Comparison of ENCODE assay signal across 1 cellular context in the genomic region with DNA sequence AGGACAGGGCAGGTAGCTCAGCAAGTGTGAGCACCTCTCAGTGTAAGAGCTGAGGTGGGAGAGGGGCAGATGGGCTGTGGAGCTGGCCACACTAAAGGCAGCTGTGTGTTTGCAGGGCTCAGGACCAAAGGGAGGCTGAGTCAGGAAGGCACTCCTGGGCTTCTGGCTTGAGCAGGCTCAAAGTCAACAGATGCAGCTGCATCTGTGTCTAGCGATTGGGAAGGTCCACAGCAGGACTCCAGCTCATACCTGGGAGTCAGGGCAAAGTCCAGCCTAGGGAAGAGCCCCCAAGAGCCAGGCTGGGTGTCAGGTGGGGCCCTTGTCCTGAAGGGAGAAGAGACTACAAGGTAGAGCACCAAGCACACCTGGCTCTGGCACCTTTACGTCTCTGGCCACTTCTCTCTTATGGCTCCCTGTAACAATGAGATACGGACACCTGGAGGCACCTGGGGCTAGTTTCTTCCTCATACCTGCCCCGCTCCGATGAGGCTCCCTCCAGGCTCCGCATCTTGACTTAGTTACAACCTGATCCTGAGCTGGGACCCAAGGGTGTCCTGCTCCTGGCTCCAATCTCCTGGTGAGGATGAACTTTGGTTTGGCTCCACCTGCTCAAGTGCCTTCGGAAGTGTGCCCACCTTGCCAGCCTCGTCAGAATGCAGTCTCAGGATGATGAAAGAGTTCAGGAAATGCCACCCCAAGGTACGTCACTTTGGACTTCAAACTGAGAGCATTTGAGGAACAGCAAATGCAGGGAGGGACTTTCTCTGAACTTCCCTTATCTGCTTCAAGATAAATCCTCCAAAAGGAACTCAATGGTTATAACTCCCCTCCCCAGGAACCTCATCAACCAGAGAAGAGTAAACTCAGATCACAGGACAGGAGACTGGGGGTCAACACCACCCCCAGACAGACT.
TF ChIP-seq lines count a peak whose summit lies in the region.

No MANE protein-coding gene starts in this region.

TF ChIP-seq in HepG2, 621 proteins besides CTCF, POLR2A, EP300 and RAD21 (continued from another document and continues in another):
- TF ChIP-seq, protein P1, sequence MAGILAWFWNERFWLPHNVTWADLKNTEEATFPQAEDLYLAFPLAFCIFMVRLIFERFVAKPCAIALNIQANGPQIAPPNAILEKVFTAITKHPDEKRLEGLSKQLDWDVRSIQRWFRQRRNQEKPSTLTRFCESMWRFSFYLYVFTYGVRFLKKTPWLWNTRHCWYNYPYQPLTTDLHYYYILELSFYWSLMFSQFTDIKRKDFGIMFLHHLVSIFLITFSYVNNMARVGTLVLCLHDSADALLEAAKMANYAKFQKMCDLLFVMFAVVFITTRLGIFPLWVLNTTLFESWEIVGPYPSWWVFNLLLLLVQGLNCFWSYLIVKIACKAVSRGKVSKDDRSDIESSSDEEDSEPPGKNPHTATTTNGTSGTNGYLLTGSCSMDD (CRISPR knock-in tag; IDR thresholded peaks at IDR 0.05) = no peak
- TF ChIP-seq FOSL2 (CRISPR knock-in tag; IDR thresholded peaks at IDR 0.05) = peak; percentile 93
- TF ChIP-seq ZBTB38 (CRISPR knock-in tag; IDR thresholded peaks at IDR 0.05) = 0 out of 2 replicates have a peak, but pooled peaks have one; percentile 7
- no peak for TF ChIP-seq ZNF563 (CRISPR knock-in tag; IDR thresholded peaks at IDR 0.05)
- TF ChIP-seq, protein P2, sequence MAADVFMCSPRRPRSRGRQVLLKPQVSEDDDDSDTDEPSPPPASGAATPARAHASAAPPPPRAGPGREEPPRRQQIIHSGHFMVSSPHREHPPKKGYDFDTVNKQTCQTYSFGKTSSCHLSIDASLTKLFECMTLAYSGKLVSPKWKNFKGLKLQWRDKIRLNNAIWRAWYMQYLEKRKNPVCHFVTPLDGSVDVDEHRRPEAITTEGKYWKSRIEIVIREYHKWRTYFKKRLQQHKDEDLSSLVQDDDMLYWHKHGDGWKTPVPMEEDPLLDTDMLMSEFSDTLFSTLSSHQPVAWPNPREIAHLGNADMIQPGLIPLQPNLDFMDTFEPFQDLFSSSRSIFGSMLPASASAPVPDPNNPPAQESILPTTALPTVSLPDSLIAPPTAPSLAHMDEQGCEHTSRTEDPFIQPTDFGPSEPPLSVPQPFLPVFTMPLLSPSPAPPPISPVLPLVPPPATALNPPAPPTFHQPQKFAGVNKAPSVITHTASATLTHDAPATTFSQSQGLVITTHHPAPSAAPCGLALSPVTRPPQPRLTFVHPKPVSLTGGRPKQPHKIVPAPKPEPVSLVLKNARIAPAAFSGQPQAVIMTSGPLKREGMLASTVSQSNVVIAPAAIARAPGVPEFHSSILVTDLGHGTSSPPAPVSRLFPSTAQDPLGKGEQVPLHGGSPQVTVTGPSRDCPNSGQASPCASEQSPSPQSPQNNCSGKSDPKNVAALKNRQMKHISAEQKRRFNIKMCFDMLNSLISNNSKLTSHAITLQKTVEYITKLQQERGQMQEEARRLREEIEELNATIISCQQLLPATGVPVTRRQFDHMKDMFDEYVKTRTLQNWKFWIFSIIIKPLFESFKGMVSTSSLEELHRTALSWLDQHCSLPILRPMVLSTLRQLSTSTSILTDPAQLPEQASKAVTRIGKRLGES (CRISPR knock-in tag; IDR thresholded peaks at IDR 0.05; ENCODE audit: borderline replicate concordance) = no peak
- TF ChIP-seq ETV5 (CRISPR knock-in tag; IDR thresholded peaks at IDR 0.05; ENCODE audit: borderline replicate concordance) = peak; percentile 93; the same call in 1 of the 2 replicates
- TF ChIP-seq, protein P3, sequence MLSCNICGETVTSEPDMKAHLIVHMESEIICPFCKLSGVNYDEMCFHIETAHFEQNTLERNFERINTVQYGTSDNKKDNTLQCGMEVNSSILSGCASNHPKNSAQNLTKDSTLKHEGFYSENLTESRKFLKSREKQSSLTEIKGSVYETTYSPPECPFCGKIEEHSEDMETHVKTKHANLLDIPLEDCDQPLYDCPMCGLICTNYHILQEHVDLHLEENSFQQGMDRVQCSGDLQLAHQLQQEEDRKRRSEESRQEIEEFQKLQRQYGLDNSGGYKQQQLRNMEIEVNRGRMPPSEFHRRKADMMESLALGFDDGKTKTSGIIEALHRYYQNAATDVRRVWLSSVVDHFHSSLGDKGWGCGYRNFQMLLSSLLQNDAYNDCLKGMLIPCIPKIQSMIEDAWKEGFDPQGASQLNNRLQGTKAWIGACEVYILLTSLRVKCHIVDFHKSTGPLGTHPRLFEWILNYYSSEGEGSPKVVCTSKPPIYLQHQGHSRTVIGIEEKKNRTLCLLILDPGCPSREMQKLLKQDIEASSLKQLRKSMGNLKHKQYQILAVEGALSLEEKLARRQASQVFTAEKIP (CRISPR knock-in tag; IDR thresholded peaks at IDR 0.05; ENCODE audit: borderline replicate concordance) = no peak
- TF ChIP-seq, protein P4, sequence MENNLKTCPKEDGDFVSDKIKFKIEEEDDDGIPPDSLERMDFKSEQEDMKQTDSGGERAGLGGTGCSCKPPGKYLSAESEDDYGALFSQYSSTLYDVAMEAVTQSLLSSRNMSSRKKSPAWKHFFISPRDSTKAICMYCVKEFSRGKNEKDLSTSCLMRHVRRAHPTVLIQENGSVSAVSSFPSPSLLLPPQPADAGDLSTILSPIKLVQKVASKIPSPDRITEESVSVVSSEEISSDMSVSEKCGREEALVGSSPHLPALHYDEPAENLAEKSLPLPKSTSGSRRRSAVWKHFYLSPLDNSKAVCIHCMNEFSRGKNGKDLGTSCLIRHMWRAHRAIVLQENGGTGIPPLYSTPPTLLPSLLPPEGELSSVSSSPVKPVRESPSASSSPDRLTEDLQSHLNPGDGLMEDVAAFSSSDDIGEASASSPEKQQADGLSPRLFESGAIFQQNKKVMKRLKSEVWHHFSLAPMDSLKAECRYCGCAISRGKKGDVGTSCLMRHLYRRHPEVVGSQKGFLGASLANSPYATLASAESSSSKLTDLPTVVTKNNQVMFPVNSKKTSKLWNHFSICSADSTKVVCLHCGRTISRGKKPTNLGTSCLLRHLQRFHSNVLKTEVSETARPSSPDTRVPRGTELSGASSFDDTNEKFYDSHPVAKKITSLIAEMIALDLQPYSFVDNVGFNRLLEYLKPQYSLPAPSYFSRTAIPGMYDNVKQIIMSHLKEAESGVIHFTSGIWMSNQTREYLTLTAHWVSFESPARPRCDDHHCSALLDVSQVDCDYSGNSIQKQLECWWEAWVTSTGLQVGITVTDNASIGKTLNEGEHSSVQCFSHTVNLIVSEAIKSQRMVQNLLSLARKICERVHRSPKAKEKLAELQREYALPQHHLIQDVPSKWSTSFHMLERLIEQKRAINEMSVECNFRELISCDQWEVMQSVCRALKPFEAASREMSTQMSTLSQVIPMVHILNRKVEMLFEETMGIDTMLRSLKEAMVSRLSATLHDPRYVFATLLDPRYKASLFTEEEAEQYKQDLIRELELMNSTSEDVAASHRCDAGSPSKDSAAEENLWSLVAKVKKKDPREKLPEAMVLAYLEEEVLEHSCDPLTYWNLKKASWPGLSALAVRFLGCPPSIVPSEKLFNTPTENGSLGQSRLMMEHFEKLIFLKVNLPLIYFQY (CRISPR knock-in tag; IDR thresholded peaks at IDR 0.05; ENCODE audit: borderline replicate concordance) = no peak
- TF ChIP-seq LCORL (IDR thresholded peaks at IDR 0.05) = no peak
- TF ChIP-seq LCORL (CRISPR knock-in tag; IDR thresholded peaks at IDR 0.05) = peak; percentile 28; the same call in 1 of the 2 replicates
- TF ChIP-seq, protein P5, sequence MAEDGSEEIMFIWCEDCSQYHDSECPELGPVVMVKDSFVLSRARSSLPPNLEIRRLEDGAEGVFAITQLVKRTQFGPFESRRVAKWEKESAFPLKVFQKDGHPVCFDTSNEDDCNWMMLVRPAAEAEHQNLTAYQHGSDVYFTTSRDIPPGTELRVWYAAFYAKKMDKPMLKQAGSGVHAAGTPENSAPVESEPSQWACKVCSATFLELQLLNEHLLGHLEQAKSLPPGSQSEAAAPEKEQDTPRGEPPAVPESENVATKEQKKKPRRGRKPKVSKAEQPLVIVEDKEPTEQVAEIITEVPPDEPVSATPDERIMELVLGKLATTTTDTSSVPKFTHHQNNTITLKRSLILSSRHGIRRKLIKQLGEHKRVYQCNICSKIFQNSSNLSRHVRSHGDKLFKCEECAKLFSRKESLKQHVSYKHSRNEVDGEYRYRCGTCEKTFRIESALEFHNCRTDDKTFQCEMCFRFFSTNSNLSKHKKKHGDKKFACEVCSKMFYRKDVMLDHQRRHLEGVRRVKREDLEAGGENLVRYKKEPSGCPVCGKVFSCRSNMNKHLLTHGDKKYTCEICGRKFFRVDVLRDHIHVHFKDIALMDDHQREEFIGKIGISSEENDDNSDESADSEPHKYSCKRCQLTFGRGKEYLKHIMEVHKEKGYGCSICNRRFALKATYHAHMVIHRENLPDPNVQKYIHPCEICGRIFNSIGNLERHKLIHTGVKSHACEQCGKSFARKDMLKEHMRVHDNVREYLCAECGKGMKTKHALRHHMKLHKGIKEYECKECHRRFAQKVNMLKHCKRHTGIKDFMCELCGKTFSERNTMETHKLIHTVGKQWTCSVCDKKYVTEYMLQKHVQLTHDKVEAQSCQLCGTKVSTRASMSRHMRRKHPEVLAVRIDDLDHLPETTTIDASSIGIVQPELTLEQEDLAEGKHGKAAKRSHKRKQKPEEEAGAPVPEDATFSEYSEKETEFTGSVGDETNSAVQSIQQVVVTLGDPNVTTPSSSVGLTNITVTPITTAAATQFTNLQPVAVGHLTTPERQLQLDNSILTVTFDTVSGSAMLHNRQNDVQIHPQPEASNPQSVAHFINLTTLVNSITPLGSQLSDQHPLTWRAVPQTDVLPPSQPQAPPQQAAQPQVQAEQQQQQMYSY (CRISPR knock-in tag; IDR thresholded peaks at IDR 0.05) = no peak
- TF ChIP-seq, protein P6, sequence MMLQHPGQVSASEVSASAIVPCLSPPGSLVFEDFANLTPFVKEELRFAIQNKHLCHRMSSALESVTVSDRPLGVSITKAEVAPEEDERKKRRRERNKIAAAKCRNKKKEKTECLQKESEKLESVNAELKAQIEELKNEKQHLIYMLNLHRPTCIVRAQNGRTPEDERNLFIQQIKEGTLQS (CRISPR knock-in tag; IDR thresholded peaks at IDR 0.05) = peak; percentile 93; the same call in 1 of the 2 replicates
- TF ChIP-seq, protein P7, sequence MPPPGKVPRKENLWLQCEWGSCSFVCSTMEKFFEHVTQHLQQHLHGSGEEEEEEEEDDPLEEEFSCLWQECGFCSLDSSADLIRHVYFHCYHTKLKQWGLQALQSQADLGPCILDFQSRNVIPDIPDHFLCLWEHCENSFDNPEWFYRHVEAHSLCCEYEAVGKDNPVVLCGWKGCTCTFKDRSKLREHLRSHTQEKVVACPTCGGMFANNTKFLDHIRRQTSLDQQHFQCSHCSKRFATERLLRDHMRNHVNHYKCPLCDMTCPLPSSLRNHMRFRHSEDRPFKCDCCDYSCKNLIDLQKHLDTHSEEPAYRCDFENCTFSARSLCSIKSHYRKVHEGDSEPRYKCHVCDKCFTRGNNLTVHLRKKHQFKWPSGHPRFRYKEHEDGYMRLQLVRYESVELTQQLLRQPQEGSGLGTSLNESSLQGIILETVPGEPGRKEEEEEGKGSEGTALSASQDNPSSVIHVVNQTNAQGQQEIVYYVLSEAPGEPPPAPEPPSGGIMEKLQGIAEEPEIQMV (CRISPR knock-in tag; IDR thresholded peaks at IDR 0.05; ENCODE audit: low read depth) = no peak
- TF ChIP-seq ZNF883 (CRISPR knock-in tag; IDR thresholded peaks at IDR 0.05; ENCODE audit: not compliant biosample characterization) = no peak
- TF ChIP-seq ZNF543 (CRISPR knock-in tag; IDR thresholded peaks at IDR 0.05) = no peak
- TF ChIP-seq CEBPG (CRISPR knock-in tag; IDR thresholded peaks at IDR 0.05) = peak; percentile 84
- TF ChIP-seq NCOR1 (IDR thresholded peaks at IDR 0.05; ENCODE audit: borderline replicate concordance, low read length) = no peak
- TF ChIP-seq, protein P8, sequence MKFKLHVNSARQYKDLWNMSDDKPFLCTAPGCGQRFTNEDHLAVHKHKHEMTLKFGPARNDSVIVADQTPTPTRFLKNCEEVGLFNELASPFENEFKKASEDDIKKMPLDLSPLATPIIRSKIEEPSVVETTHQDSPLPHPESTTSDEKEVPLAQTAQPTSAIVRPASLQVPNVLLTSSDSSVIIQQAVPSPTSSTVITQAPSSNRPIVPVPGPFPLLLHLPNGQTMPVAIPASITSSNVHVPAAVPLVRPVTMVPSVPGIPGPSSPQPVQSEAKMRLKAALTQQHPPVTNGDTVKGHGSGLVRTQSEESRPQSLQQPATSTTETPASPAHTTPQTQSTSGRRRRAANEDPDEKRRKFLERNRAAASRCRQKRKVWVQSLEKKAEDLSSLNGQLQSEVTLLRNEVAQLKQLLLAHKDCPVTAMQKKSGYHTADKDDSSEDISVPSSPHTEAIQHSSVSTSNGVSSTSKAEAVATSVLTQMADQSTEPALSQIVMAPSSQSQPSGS (CRISPR knock-in tag; IDR thresholded peaks at IDR 0.05) = peak; percentile 90
- peak; percentile 87 for TF ChIP-seq DNMT3B (CRISPR knock-in tag; conservative IDR thresholded peaks at IDR 0.05)
- TF ChIP-seq NKX3-1 (CRISPR knock-in tag; IDR thresholded peaks at IDR 0.05) = 0 out of 2 replicates have a peak, but pooled peaks have one; percentile 41
- TF ChIP-seq, protein P9, sequence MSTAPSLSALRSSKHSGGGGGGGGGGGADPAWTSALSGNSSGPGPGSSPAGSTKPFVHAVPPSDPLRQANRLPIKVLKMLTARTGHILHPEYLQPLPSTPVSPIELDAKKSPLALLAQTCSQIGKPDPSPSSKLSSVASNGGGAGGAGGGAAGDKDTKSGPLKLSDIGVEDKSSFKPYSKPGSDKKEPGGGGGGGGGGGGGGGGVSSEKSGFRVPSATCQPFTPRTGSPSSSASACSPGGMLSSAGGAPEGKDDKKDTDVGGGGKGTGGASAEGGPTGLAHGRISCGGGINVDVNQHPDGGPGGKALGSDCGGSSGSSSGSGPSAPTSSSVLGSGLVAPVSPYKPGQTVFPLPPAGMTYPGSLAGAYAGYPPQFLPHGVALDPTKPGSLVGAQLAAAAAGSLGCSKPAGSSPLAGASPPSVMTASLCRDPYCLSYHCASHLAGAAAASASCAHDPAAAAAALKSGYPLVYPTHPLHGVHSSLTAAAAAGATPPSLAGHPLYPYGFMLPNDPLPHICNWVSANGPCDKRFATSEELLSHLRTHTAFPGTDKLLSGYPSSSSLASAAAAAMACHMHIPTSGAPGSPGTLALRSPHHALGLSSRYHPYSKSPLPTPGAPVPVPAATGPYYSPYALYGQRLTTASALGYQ (CRISPR knock-in tag; IDR thresholded peaks at IDR 0.05) = peak; percentile 57; the same call in 1 of the 2 replicates
- TF ChIP-seq, protein P10, sequence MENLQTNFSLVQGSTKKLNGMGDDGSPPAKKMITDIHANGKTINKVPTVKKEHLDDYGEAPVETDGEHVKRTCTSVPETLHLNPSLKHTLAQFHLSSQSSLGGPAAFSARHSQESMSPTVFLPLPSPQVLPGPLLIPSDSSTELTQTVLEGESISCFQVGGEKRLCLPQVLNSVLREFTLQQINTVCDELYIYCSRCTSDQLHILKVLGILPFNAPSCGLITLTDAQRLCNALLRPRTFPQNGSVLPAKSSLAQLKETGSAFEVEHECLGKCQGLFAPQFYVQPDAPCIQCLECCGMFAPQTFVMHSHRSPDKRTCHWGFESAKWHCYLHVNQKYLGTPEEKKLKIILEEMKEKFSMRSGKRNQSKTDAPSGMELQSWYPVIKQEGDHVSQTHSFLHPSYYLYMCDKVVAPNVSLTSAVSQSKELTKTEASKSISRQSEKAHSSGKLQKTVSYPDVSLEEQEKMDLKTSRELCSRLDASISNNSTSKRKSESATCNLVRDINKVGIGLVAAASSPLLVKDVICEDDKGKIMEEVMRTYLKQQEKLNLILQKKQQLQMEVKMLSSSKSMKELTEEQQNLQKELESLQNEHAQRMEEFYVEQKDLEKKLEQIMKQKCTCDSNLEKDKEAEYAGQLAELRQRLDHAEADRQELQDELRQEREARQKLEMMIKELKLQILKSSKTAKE (CRISPR knock-in tag; IDR thresholded peaks at IDR 0.05; ENCODE audit: borderline replicate concordance) = peak; percentile 12; the same call in 1 of the 2 replicates
- 0 out of 2 replicates have a peak, but pooled peaks have one; percentile 8 for TF ChIP-seq ATF7 (IDR thresholded peaks at IDR 0.05)
- TF ChIP-seq ATF7 (CRISPR knock-in tag; IDR thresholded peaks at IDR 0.05) = peak; percentile 28; the same call in 1 of the 2 replicates
- TF ChIP-seq CREM (IDR thresholded peaks at IDR 0.05) = peak; percentile 79
- no peak for TF ChIP-seq CREM (CRISPR knock-in tag; IDR thresholded peaks at IDR 0.05)
- TF ChIP-seq RXRB (CRISPR knock-in tag; IDR thresholded peaks at IDR 0.05; ENCODE audit: borderline replicate concordance) = peak; percentile 38; the same call in 1 of the 2 replicates
